In the genomic region with DNA sequence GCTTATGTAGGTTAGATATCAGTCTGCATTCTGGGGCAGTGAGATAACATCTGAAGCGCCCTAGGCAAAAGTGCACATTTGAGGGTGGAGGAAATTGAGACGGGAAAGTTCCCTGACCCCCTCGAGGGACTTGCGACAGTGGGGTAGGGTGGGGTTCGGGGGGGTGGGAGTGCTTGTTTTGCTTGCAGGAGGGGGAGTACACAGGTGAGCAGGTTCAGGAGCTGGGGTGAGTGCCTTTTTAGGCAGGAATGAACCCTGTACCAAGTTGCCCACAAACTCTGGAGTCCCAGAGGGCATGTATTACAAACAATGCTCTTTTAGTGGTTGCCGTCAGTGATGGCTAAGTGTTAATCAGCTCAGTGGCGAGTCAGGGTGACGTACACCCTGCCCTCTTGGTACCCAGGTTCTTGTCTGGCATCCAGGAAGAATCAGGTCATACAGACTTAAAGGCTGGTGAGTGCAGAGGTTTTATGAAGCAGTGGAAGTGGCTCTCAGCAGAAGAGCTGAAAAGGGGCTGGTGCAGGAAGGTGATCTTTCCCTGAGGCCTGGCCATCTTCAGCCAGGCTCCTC, we compare ENCODE assay signal across 1 cellular context.
TF ChIP-seq lines count a peak whose summit lies in the region.

No MANE protein-coding gene starts in this region.

TF ChIP-seq in HepG2, 621 proteins besides CTCF, POLR2A, EP300 and RAD21:
- TF ChIP-seq NCOR1 (IDR thresholded peaks at IDR 0.05; ENCODE audit: borderline replicate concordance, low read length): no peak
- no peak for TF ChIP-seq NFKBIZ (CRISPR knock-in tag; IDR thresholded peaks at IDR 0.05)
- TF ChIP-seq ZBTB7B (CRISPR knock-in tag; IDR thresholded peaks at IDR 0.05): no peak
- no peak for TF ChIP-seq CENPT (CRISPR knock-in tag; IDR thresholded peaks at IDR 0.05; ENCODE audit: low read depth)
- no peak for TF ChIP-seq ZNF746 (CRISPR knock-in tag; IDR thresholded peaks at IDR 0.05)
- TF ChIP-seq ZNF30 (CRISPR knock-in tag; IDR thresholded peaks at IDR 0.05): no peak
- TF ChIP-seq ZBTB1 (CRISPR knock-in tag; IDR thresholded peaks at IDR 0.05; ENCODE audit: borderline replicate concordance): no peak
- TF ChIP-seq ISL2 (CRISPR knock-in tag; IDR thresholded peaks at IDR 0.05): no peak
- no peak for TF ChIP-seq SALL2 (CRISPR knock-in tag; IDR thresholded peaks at IDR 0.05)
- no peak for TF ChIP-seq NFATC3 (CRISPR knock-in tag; IDR thresholded peaks at IDR 0.05)
- TF ChIP-seq, protein P1, sequence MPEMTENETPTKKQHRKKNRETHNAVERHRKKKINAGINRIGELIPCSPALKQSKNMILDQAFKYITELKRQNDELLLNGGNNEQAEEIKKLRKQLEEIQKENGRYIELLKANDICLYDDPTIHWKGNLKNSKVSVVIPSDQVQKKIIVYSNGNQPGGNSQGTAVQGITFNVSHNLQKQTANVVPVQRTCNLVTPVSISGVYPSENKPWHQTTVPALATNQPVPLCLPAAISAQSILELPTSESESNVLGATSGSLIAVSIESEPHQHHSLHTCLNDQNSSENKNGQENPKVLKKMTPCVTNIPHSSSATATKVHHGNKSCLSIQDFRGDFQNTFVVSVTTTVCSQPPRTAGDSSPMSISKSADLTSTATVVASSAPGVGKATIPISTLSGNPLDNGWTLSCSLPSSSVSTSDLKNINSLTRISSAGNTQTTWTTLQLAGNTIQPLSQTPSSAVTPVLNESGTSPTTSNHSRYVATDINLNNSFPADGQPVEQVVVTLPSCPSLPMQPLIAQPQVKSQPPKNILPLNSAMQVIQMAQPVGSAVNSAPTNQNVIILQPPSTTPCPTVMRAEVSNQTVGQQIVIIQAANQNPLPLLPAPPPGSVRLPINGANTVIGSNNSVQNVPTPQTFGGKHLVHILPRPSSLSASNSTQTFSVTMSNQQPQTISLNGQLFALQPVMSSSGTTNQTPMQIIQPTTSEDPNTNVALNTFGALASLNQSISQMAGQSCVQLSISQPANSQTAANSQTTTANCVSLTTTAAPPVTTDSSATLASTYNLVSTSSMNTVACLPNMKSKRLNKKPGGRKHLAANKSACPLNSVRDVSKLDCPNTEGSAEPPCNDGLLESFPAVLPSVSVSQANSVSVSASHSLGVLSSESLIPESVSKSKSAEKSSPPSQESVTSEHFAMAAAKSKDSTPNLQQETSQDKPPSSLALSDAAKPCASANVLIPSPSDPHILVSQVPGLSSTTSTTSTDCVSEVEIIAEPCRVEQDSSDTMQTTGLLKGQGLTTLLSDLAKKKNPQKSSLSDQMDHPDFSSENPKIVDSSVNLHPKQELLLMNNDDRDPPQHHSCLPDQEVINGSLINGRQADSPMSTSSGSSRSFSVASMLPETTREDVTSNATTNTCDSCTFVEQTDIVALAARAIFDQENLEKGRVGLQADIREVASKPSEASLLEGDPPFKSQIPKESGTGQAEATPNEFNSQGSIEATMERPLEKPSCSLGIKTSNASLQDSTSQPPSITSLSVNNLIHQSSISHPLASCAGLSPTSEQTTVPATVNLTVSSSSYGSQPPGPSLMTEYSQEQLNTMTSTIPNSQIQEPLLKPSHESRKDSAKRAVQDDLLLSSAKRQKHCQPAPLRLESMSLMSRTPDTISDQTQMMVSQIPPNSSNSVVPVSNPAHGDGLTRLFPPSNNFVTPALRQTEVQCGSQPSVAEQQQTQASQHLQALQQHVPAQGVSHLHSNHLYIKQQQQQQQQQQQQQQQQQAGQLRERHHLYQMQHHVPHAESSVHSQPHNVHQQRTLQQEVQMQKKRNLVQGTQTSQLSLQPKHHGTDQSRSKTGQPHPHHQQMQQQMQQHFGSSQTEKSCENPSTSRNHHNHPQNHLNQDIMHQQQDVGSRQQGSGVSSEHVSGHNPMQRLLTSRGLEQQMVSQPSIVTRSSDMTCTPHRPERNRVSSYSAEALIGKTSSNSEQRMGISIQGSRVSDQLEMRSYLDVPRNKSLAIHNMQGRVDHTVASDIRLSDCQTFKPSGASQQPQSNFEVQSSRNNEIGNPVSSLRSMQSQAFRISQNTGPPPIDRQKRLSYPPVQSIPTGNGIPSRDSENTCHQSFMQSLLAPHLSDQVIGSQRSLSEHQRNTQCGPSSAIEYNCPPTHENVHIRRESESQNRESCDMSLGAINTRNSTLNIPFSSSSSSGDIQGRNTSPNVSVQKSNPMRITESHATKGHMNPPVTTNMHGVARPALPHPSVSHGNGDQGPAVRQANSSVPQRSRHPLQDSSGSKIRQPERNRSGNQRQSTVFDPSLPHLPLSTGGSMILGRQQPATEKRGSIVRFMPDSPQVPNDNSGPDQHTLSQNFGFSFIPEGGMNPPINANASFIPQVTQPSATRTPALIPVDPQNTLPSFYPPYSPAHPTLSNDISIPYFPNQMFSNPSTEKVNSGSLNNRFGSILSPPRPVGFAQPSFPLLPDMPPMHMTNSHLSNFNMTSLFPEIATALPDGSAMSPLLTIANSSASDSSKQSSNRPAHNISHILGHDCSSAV (CRISPR knock-in tag; IDR thresholded peaks at IDR 0.05; ENCODE audit: borderline replicate concordance): no peak
- no peak for TF ChIP-seq NFIC (IDR thresholded peaks at IDR 0.05; ENCODE audit: low read length)
- TF ChIP-seq HNF4A (CRISPR knock-in tag; IDR thresholded peaks at IDR 0.05): no peak
- no peak for TF ChIP-seq SRY (CRISPR knock-in tag; IDR thresholded peaks at IDR 0.05)
- TF ChIP-seq, protein P2, sequence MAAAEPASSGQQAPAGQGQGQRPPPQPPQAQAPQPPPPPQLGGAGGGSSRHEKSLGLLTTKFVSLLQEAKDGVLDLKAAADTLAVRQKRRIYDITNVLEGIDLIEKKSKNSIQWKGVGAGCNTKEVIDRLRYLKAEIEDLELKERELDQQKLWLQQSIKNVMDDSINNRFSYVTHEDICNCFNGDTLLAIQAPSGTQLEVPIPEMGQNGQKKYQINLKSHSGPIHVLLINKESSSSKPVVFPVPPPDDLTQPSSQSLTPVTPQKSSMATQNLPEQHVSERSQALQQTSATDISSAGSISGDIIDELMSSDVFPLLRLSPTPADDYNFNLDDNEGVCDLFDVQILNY (CRISPR knock-in tag; conservative IDR thresholded peaks at IDR 0.05): no peak
- no peak for TF ChIP-seq MYC (CRISPR knock-in tag; IDR thresholded peaks at IDR 0.05; ENCODE audit: borderline replicate concordance)
- TF ChIP-seq ZNF788 (CRISPR knock-in tag; IDR thresholded peaks at IDR 0.05; ENCODE audit: borderline replicate concordance): no peak
- no peak for TF ChIP-seq ZNF138 (CRISPR knock-in tag; IDR thresholded peaks at IDR 0.05; ENCODE audit: low read depth)
- TF ChIP-seq, protein P3, sequence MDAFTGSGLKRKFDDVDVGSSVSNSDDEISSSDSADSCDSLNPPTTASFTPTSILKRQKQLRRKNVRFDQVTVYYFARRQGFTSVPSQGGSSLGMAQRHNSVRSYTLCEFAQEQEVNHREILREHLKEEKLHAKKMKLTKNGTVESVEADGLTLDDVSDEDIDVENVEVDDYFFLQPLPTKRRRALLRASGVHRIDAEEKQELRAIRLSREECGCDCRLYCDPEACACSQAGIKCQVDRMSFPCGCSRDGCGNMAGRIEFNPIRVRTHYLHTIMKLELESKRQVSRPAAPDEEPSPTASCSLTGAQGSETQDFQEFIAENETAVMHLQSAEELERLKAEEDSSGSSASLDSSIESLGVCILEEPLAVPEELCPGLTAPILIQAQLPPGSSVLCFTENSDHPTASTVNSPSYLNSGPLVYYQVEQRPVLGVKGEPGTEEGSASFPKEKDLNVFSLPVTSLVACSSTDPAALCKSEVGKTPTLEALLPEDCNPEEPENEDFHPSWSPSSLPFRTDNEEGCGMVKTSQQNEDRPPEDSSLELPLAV (CRISPR knock-in tag; conservative IDR thresholded peaks at IDR 0.05; ENCODE audit: low read depth): no peak
